Comparison of ENCODE assay signal across 1 cellular context in genomic region chr10:51986531-51986930, GRCh38.
TF ChIP-seq lines count a peak whose summit lies in the region.

No MANE protein-coding gene starts in this region.

TF ChIP-seq in SK-N-SH, 30 proteins besides CTCF, POLR2A, EP300 and RAD21 (continued from another document):
- TF ChIP-seq PBX3 (IDR thresholded peaks at IDR 0.05) (no peak), REST (IDR thresholded peaks at IDR 0.05; ENCODE audit: low read depth, low read length) (no peak), TEAD4 (IDR thresholded peaks at IDR 0.05; ENCODE audit: borderline replicate concordance, insufficient read depth) (no peak), TAF1 (IDR thresholded peaks at IDR 0.05; ENCODE audit: borderline replicate concordance, low read depth, low read length) (no peak), YY1 (IDR thresholded peaks at IDR 0.05; ENCODE audit: low read depth) (no peak), GATA2 (CRISPR knock-in tag; IDR thresholded peaks at IDR 0.05) (no peak), JUND (IDR thresholded peaks at IDR 0.05) (no peak), ELF1 (IDR thresholded peaks at IDR 0.05) (no peak), FOSL2 (IDR thresholded peaks at IDR 0.05; ENCODE audit: borderline replicate concordance, low read depth) (no peak), FOXJ3 (CRISPR knock-in tag; IDR thresholded peaks at IDR 0.05) (no peak), NFIC (IDR thresholded peaks at IDR 0.05; ENCODE audit: borderline replicate concordance) (no peak), MAX (IDR thresholded peaks at IDR 0.05; ENCODE audit: low read depth) (no peak), GABPA (IDR thresholded peaks at IDR 0.05; ENCODE audit: low read depth) (no peak), TCF12 (IDR thresholded peaks at IDR 0.05) (no peak), CHD2 (IDR thresholded peaks at IDR 0.05; ENCODE audit: low read length, partially characterized antibody) (no peak), MXI1 (IDR thresholded peaks at IDR 0.05; ENCODE audit: low read depth, low read length) (no peak), SMC3 (IDR thresholded peaks at IDR 0.05; ENCODE audit: low read depth, low read length) (no peak), RFX5 (IDR thresholded peaks at IDR 0.05; ENCODE audit: low read length) (no peak)
